In the genomic region with DNA sequence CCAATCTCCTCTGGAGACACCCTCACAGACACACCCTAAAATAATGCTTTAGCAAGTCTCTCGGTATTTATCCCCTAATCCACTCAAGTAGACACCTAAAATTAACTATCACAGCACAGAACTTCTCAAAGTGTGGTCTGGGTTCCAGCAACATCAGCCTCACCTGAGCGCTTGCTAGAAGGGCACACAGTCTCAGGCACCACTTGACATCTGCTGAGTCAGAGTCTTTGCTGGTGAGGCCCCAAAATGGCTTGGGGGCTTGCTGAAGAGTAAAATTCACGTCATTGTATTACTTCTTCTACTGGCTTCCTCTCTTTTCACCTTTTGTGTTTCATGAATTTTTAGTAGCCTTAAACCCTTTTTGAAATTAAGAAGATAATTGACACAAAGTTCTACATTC, we compare ENCODE assay signal across 23 cellular contexts. TPM values are rescaled to one million over a fixed set of nuclear protein-coding genes. Genes with fewer than 3 reads are reported as not detected.
"Had no signal": no experiment of that assay in that cellular context is flagged by ENCODE, and none has a peak within 500 bp of the region (broad histone marks: within the 10 kb centered on the region; RNA-seq: fewer than 3 reads in every experiment).

No MANE protein-coding gene starts in this region.

- DNase-seq: IMR-90, Karpas-422, KG1, MM.1S, NCI-H1092 treated with DMSO at 0.1 percent for 48 hours, NCI-H1436, NCI-H187, NCI-H2029, NCI-H2081 treated with DMSO at 0.1 percent for 48 hours, NCI-H2227 treated with DMSO at 0.1 percent for 48 hours, NCI-H526 treated with DMSO at 0.1 percent for 48 hours, NCI-H748 treated with DMSO at 0.1 percent for 48 hours, Right ventricle myocardium superior, RPMI8226, SIG-M5 had no signal

- FAIRE-seq: HepG2, HTR-8/SVneo, RCC 7860 had no signal

- H3K9me3 ChIP-seq: SJSA1 had no signal

- H3K27ac ChIP-seq: HL-60, SJSA1, SK-N-MC had no signal

- H3K27me3 ChIP-seq: SJSA1 had no signal

- H3K4me1 ChIP-seq: SJSA1 had no signal

- H3K4me3 ChIP-seq: SJSA1, SK-N-MC had no signal

- H3K36me3 ChIP-seq: SJSA1 had no signal

RNA-seq across cellular contexts. Expression of a gene that starts 9.0 kb away (rescaled TPM):
- total RNA-seq: HepG2; IMR-90; M059J; Right ventricle myocardium superior; SJSA1; T-helper 1 cell treated with Interleukin-12 subunit alpha and Interleukin-12 subunit beta and Interleukin-4 antibody, amounts not matched to agents 30 ng/mL and 1 ng/mL, for 36 hours had no signal
- polyA plus RNA-seq: HepG2, IMR-90 had no signal
